In genomic region chr17:19238167-19238505, GRCh38 we compare ENCODE assay signal across 8 cellular contexts. TPM values are rescaled to one million over a fixed set of nuclear protein-coding genes. Genes with fewer than 3 reads are reported as not detected.
DNase-seq lines count a peak whose midpoint lies in the region; ATAC-seq, FAIRE-seq and TF ChIP-seq lines count a peak whose summit lies in the region.

No MANE protein-coding gene starts in this region.

- H3K9ac ChIP-seq in endothelial cell of umbilical vein (replicated peaks; ENCODE audit: extremely low read depth, insufficient read depth, low read length) = peak overlapping the region; percentile 55
- peak overlapping the region; percentile 87 for H3K9ac ChIP-seq in mucosa of stomach (ENCODE audit: low read length)

- peak overlapping the region; percentile 83 for H3K4me2 ChIP-seq in endothelial cell of umbilical vein (ENCODE audit: insufficient read depth, low read length)

- peak overlapping the region; percentile 33 for H3K27ac ChIP-seq in endothelial cell of umbilical vein (ENCODE audit: insufficient read depth, low read depth, low read length)

- H3K4me3 ChIP-seq in endothelial cell of umbilical vein (replicated peaks in 1 of 3; ENCODE audit: insufficient read depth in 1 of 3, low read depth in 1 of 3, low read length in 3 of 3) (peak overlapping the region; percentile 78 to 98 (median 80)), mucosa of stomach (ENCODE audit: low read length) (peak overlapping the region; percentile 82)

- no peaks in the 10 kb centered on the region for H3K36me3 ChIP-seq in endothelial cell of umbilical vein (ENCODE audit: control insufficient read depth in 2 of 2, extremely low read depth in 1 of 2, insufficient read depth in 2 of 2, low read length in 2 of 2)
- H3K36me3 ChIP-seq in mucosa of stomach (ENCODE audit: control insufficient read depth, insufficient read depth, low read length) = no peaks in the 10 kb centered on the region

- H3K4me3 Mint-ChIP-seq in T-cell = peak overlapping the region; percentile 75 to 82 (median 82)

- H3K9me3 Mint-ChIP-seq in T-cell = no peaks in the 10 kb centered on the region

- peaks cover 0 to 3% of the 10 kb centered on the region in 2 donors for H3K27me3 Mint-ChIP-seq in T-cell

- no peak for FAIRE-seq in endothelial cell of umbilical vein (lab: Jason Lieb, UNC)

- CTCF ChIA-PET in T-cell (lab: Charles Lee) = no interaction called here
- CTCF ChIA-PET in endothelial cell of umbilical vein (lab: Charles Lee) = interaction anchor here (1.5 to 2.0 kb wide), 3 partner anchors 11 to 100 kb away, joined by 4 to 11 read pairs (median 8); no protein-coding TSS in a partner anchor

- peaks cover 3% of the 10 kb centered on the region for H4K20me1 ChIP-seq in endothelial cell of umbilical vein (replicated peaks; ENCODE audit: control insufficient read depth, extremely low read depth, insufficient read depth, low read length)

- no peak overlapping the region for H3K27ac Mint-ChIP-seq in T-cell

- BruUV-seq in endothelial cell of umbilical vein (replicated peaks; lab: Mats Ljungman, UMichigan) = TSS peak; percentile 17

- H2AFZ ChIP-seq in endothelial cell of umbilical vein (ENCODE audit: low read depth, low read length) = peak overlapping the region; percentile 57

- no peaks in the 10 kb centered on the region for H3K27me3 ChIP-seq in endothelial cell of umbilical vein (ENCODE audit: control insufficient read depth in 2 of 2, insufficient read depth in 2 of 2, low read length in 2 of 2)
- no peaks in the 10 kb centered on the region for H3K27me3 ChIP-seq in mucosa of stomach (ENCODE audit: control insufficient read depth, insufficient read depth, low read length)

- intact Hi-C loops in endothelial cell of umbilical vein (cut with micrococcal nuclease) = no loop called here

- H3K9me3 ChIP-seq in endothelial cell of umbilical vein (replicated peaks; ENCODE audit: control insufficient read depth, insufficient read depth, low read length) (no peaks in the 10 kb centered on the region), mucosa of stomach (ENCODE audit: control insufficient read depth, low read length) (no peaks in the 10 kb centered on the region)

- ATAC-seq in T-cell (replicated peaks in 1 of 4) (no peak), GM18858 (IDR thresholded peaks at IDR 0.05; ENCODE audit: unreplicated experiment) (no peak), HG02678 (IDR thresholded peaks at IDR 0.05; ENCODE audit: unreplicated experiment) (no peak)

- H3K79me2 ChIP-seq in endothelial cell of umbilical vein (ENCODE audit: control insufficient read depth, insufficient read depth, low read length) = peaks cover 46% of the 10 kb centered on the region

- H3K4me1 Mint-ChIP-seq in T-cell = peaks cover 4 to 5% (median 4%) of the 10 kb centered on the region in 3 donors

- no peak for TF ChIP-seq CTCF in endothelial cell of umbilical vein (IDR thresholded peaks at IDR 0.05; ENCODE audit: extremely low read depth in 1 of 2, insufficient read depth in 1 of 2, low read depth in 1 of 2, low read length in 2 of 2)

- no peak for TF ChIP-seq POLR2A in endothelial cell of umbilical vein (IDR thresholded peaks at IDR 0.05; ENCODE audit: low read depth, low read length)

- POLR2A ChIA-PET in T-cell (lab: Charles Lee) = no interaction called here
- POLR2A ChIA-PET in endothelial cell of umbilical vein (lab: Charles Lee) = no interaction called here

- no peaks in the 10 kb centered on the region for H3K36me3 Mint-ChIP-seq in T-cell

- H3K4me1 ChIP-seq in endothelial cell of umbilical vein (ENCODE audit: control insufficient read depth, extremely low read depth, insufficient read depth, low read length) = peaks cover 5% of the 10 kb centered on the region
- peaks cover 14% of the 10 kb centered on the region for H3K4me1 ChIP-seq in mucosa of stomach (ENCODE audit: control insufficient read depth, insufficient read depth, low read length)

- peak; percentile 3 to 5 for DNase-seq in stimulated activated CD4-positive, alpha-beta T cell treated with anti-CD3 and anti-CD28 coated beads, Interleukin-1b, Interleukin-23, amount 100 ng/mL, for 4 hours (ENCODE audit: low read depth in 2 of 2)
- no peak for DNase-seq in stimulated activated CD4-positive, alpha-beta T cell treated with anti-CD3 and anti-CD28 coated beads, Interleukin-1b, Interleukin-23, amount 100 ng/mL, for 48 hours
- DNase-seq in T-cell (peak in 3 of 34 experiments; percentile 1 to 6 (median 4)), endothelial cell of umbilical vein (ENCODE audit: low read depth, low spot score) (peak; percentile 27), ureter (ENCODE audit: low spot score) (peak; percentile 66)

- dilution Hi-C loops in endothelial cell of umbilical vein (cut with MboI; ENCODE audit: extremely low pct_ligation_motif_present, low sequenced_read_pairs) = no loop called here

- H3K9me1 ChIP-seq in endothelial cell of umbilical vein (replicated peaks; ENCODE audit: control insufficient read depth, extremely low read depth, insufficient read depth, low read length) = no peaks in the 10 kb centered on the region

TF ChIP-seq in endothelial cell of umbilical vein, 7 proteins besides CTCF, POLR2A, EP300 and RAD21:
- TF ChIP-seq JUN (IDR thresholded peaks at IDR 0.05; ENCODE audit: borderline replicate concordance, insufficient read depth, insufficient read length, low read depth) = no peak
- no peak for TF ChIP-seq POLR2AphosphoS5 (IDR thresholded peaks at IDR 0.05; ENCODE audit: insufficient read depth, low read depth, low read length)
- TF ChIP-seq FOS (IDR thresholded peaks at IDR 0.05; ENCODE audit: borderline replicate concordance, insufficient read depth, low read length) = no peak
- no peak for TF ChIP-seq GATA2 (IDR thresholded peaks at IDR 0.05; ENCODE audit: insufficient read depth, insufficient read length, low read depth, low read length)
- TF ChIP-seq MYC (IDR thresholded peaks at IDR 0.05; ENCODE audit: low read depth, low read length) = no peak
- no peak for TF ChIP-seq MAX (IDR thresholded peaks at IDR 0.05; ENCODE audit: insufficient read depth, insufficient read length)
- no peak for TF ChIP-seq EZH2 (IDR thresholded peaks at IDR 0.05; ENCODE audit: borderline replicate concordance, low read depth, low read length, severe bottlenecking)
TF ChIP-seq in endothelial cell of umbilical vein: peak in this region for 0.

RNA-seq across cellular contexts. Expression of gene EPN2, which starts 1.0 kb away (rescaled TPM):
- total RNA-seq in T-cell (1 to 10 TPM; 5.5 to 9.8 (median 8.4) TPM), endothelial cell of umbilical vein (55.3 and 70.5 TPM in 2 replicates), ureter (63.9 TPM)
- polyA plus RNA-seq in endothelial cell of umbilical vein = 39.6 and 40.3 TPM in 2 replicates
- 32.3 and 33.2 TPM in 2 replicates for polyA plus RNA-seq in endothelial cell of umbilical vein (2011; cell fraction: cytosol; rRNA removed)
- 70.5 and 72.9 TPM in 2 replicates for polyA plus RNA-seq in endothelial cell of umbilical vein (2011; cell fraction: nucleus; rRNA removed)
- polyA plus RNA-seq in endothelial cell of umbilical vein (2012) = 54.8 and 59.3 TPM in 2 replicates
- polyA minus RNA-seq in endothelial cell of umbilical vein = 60.8 and 104 TPM in 2 replicates
- polyA minus RNA-seq in endothelial cell of umbilical vein (2011; cell fraction: cytosol; rRNA and poly(A)+ RNA removed) = 16.4 TPM
- 52.7 and 59.7 TPM in 2 replicates for polyA minus RNA-seq in endothelial cell of umbilical vein (2011; cell fraction: nucleus; rRNA and poly(A)+ RNA removed)
